10 cellular contexts compared by ENCODE assay signal in genomic region chr5:172437445-172438303, GRCh38. TPM values are rescaled to one million over a fixed set of nuclear protein-coding genes. Genes with fewer than 3 reads are reported as not detected.
DNase-seq lines count a peak whose midpoint lies in the region; ATAC-seq and TF ChIP-seq lines count a peak whose summit lies in the region.
"Had no signal": no experiment of that assay in that cellular context is flagged by ENCODE, and none has a peak within 500 bp of the region (broad histone marks: within the 10 kb centered on the region; RNA-seq: fewer than 3 reads in every experiment).

No MANE protein-coding gene starts in this region.

- intact Hi-C loops in A673 (cut with micrococcal nuclease; ENCODE audit: unreplicated experiment): no loop called here
- intact Hi-C loops in vagina (cut with DNase I): no loop called here

- POLR2A ChIA-PET in A673 (lab: Charles Lee; ENCODE audit: low non-redundant PET): interaction anchor here (0.5 to 0.7 kb wide), 3 partner anchors 15 to 1049 kb away, joined by 3 to 5 read pairs (median 3); no protein-coding TSS in a partner anchor

- H3K4me1 Mint-ChIP-seq in glutamatergic neuron (ENCODE audit: low read depth, unreplicated experiment): peaks cover 40% of the 10 kb centered on the region
- H3K4me1 Mint-ChIP-seq: B cell, naive B cell had no signal

- no TSS peak for BruUV-seq in A673 (replicated peaks; lab: Mats Ljungman, UMichigan)

- H3K4me3 ChIP-seq in A673 (ENCODE audit: low read depth, low read length, poor library complexity, severe bottlenecking): no peak overlapping the region
- H3K4me3 ChIP-seq in astrocyte of the spinal cord (ENCODE audit: low read depth, low read length): no peak overlapping the region
- no peak overlapping the region for H3K4me3 ChIP-seq in vagina

- DNase-seq in A673 (ENCODE audit: low spot score) (peak; percentile 95), NCI-H1694 (lab: John Stamatoyannopoulos, UW) (peak; percentile 94), astrocyte of the spinal cord (ENCODE audit: low read depth, low spot score) (peak; percentile 90), vagina (ENCODE audit: extremely low spot score in 2 of 2) (no peak), glutamatergic neuron (no peak)
- DNase-seq: naive B cell had no signal

- H3K9me3 Mint-ChIP-seq in glutamatergic neuron (ENCODE audit: unreplicated experiment): peaks cover 3% of the 10 kb centered on the region
- H3K9me3 Mint-ChIP-seq: naive B cell had no signal

- no peaks in the 10 kb centered on the region for H3K9me3 ChIP-seq in A673 (ENCODE audit: low read depth, low read length, poor library complexity, severe bottlenecking)
- no peaks in the 10 kb centered on the region for H3K9me3 ChIP-seq in vagina

- CTCF ChIA-PET in A673 (lab: Charles Lee): interaction anchor here (0.6 to 1.2 kb wide), 3 partner anchors 13 to 24 kb away, joined by 3 to 21 read pairs (median 4); no protein-coding TSS in a partner anchor

- H3K36me3 ChIP-seq in A673 (ENCODE audit: insufficient read depth, low read length, poor library complexity, severe bottlenecking): no peaks in the 10 kb centered on the region
- no peaks in the 10 kb centered on the region for H3K36me3 ChIP-seq in vagina

- H3K27ac Mint-ChIP-seq in glutamatergic neuron (ENCODE audit: unreplicated experiment): no peak overlapping the region
- H3K27ac Mint-ChIP-seq: B cell, naive B cell had no signal

- H3K4me3 Mint-ChIP-seq in glutamatergic neuron (ENCODE audit: unreplicated experiment): no peak overlapping the region
- H3K4me3 Mint-ChIP-seq: B cell, naive B cell had no signal

- no peaks in the 10 kb centered on the region for H3K36me3 Mint-ChIP-seq in glutamatergic neuron (ENCODE audit: unreplicated experiment)
- H3K36me3 Mint-ChIP-seq: naive B cell had no signal

- H3K4me1 ChIP-seq in A673 (ENCODE audit: insufficient read depth, low read length, poor library complexity, severe bottlenecking) (peaks cover 19% of the 10 kb centered on the region), vagina (peaks cover 58% of the 10 kb centered on the region)

- no peak for TF ChIP-seq POLR2A in vagina (IDR thresholded peaks at IDR 0.05)

- no peaks in the 10 kb centered on the region for H3K27me3 ChIP-seq in A673 (replicated peaks; ENCODE audit: insufficient read depth, low read depth, low read length, poor library complexity)
- no peaks in the 10 kb centered on the region for H3K27me3 ChIP-seq in layer of hippocampus (ENCODE audit: control insufficient read depth, insufficient read depth, low read length)
- H3K27me3 ChIP-seq in vagina: no peaks in the 10 kb centered on the region

- TF ChIP-seq CTCF in A673 (conservative IDR thresholded peaks at IDR 0.05; ENCODE audit: low read depth, low read length): no peak
- TF ChIP-seq CTCF in astrocyte of the spinal cord (IDR thresholded peaks at IDR 0.05; ENCODE audit: low read depth, low read length): no peak
- no peak for TF ChIP-seq CTCF in vagina (IDR thresholded peaks at IDR 0.05)
- TF ChIP-seq CTCF in glutamatergic neuron (IDR thresholded peaks at IDR 0.05; ENCODE audit: partially characterized antibody, unreplicated experiment): no peak

- ATAC-seq in GM21723 (IDR thresholded peaks at IDR 0.05; ENCODE audit: unreplicated experiment) (no peak), GM21423 (IDR thresholded peaks at IDR 0.05; ENCODE audit: unreplicated experiment) (no peak)

- no peaks in the 10 kb centered on the region for H3K27me3 Mint-ChIP-seq in glutamatergic neuron (ENCODE audit: unreplicated experiment)

- H3K27ac ChIP-seq in A673 (ENCODE audit: low read depth, low read length, poor library complexity, severe bottlenecking): peak overlapping the region; percentile 69
- peak overlapping the region; percentile 72 for H3K27ac ChIP-seq in layer of hippocampus (ENCODE audit: low read depth, low read length)
- peak overlapping the region; percentile 81 for H3K27ac ChIP-seq in vagina

- in situ Hi-C loops in astrocyte of the spinal cord (cut with HindIII; ENCODE audit: low sequenced_read_pairs): no loop called here

RNA-seq across cellular contexts. Expression of gene SH3PXD2B, which starts 16.7 kb away (rescaled TPM):
- 28.1 and 32.1 TPM in 2 replicates for total RNA-seq in A673 (2021)
- 30.9 TPM for total RNA-seq in vagina
- 96.8 TPM for total RNA-seq in glutamatergic neuron (ENCODE audit: unreplicated experiment)
- total RNA-seq: B cell had no signal

Comparison
In these comparisons a context has a peak if more than half of its experiments do, and no peak if none do; other contexts are left out.
1. DNase-seq: peak in A673 (single experiment), NCI-H1694 (single experiment) and astrocyte of the spinal cord (single experiment); none in vagina (0 of 2) and glutamatergic neuron (single experiment).
2. Peak in every context shown above with its lines, with median percentiles within 50 percentile points of each other: H3K27ac ChIP-seq.